Comparison of ENCODE assay signal across 15 cellular contexts in the genomic region with DNA sequence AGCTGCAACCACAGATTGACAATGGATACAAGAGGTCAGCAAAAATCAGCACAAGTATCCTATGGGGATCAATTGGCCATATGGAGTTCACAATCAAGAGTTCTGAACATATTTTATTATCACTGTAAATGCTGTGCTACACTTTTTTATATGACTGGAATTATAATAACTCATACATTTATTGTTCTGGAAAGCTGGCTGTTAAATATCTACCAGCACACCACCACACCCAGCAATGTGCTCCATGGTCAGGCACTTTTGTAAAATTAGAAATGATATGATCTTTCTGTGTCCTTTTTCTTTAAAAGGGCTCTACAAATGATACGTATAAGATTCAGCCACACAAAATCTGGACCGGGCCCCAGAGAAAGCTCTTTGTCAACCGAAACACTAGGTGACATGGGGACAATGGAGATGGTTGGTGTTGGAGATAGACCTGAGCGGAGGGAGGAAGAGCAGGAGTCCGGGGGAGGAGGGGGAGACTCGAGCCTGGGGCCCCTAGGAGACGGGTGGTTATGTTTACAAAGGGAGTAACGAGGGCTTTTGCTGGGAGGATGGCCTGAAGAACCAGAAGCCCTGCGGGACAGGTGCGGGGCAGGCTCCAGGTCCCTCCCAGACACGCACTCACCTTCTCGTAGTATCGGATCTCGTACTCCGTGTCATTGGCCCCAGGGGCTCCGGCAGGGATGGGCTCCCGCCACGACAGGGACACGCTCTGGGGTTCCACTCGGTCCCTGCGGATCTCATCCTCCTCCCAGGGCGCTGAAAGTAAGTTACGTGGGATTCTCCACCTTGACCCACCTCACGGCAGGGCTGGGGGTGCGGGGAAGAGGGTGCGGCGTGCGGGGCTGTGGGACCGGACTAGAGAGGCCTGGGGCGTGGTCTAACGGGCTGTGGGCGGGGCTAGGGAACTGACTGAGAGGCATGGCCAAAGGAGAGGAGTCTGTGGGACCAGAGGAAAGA. TPM values are rescaled to one million over a fixed set of nuclear protein-coding genes. Genes with fewer than 3 reads are reported as not detected.
DNase-seq lines count a peak whose midpoint lies in the region; ATAC-seq and TF ChIP-seq lines count a peak whose summit lies in the region.
"Had no signal": no experiment of that assay in that cellular context is flagged by ENCODE, and none has a peak within 500 bp of the region (broad histone marks: within the 10 kb centered on the region; RNA-seq: fewer than 3 reads in every experiment).

No MANE protein-coding gene starts in this region.

- H3K9me3 Mint-ChIP-seq in natural killer cell: no peaks in the 10 kb centered on the region
- H3K9me3 Mint-ChIP-seq in natural killer cell treated with Interleukin-12 subunit alpha and Interleukin-12 subunit beta and Interleukin-15 and Interleukin-18, amount 100 ng/mL, for 72 hours: no peaks in the 10 kb centered on the region

- peaks cover 27 to 44% of the 10 kb centered on the region in 2 donors for H3K27me3 Mint-ChIP-seq in natural killer cell (ENCODE audit: low read depth in 2 of 2)
- peaks cover 31 to 41% of the 10 kb centered on the region in 2 donors for H3K27me3 Mint-ChIP-seq in natural killer cell treated with Interleukin-12 subunit alpha and Interleukin-12 subunit beta and Interleukin-15 and Interleukin-18, amount 100 ng/mL, for 72 hours

- H3K4me1 ChIP-seq in colonic mucosa (peaks cover 4% of the 10 kb centered on the region), upper lobe of right lung (no peaks in the 10 kb centered on the region), testis (no peaks in the 10 kb centered on the region)

- H3K27me3 ChIP-seq in colonic mucosa (no peaks in the 10 kb centered on the region), upper lobe of right lung (peaks cover 18% of the 10 kb centered on the region), testis (no peaks in the 10 kb centered on the region)
- H3K27me3 ChIP-seq: ovary had no signal

- intact Hi-C loops in natural killer cell (cut with micrococcal nuclease) (no loop called here), colonic mucosa (cut with DNase I) (loop anchor here (10.0 kb wide), 1 partner anchor 70 kb away; a partner anchor contains a TSS), left colon (cut with DNase I, micrococcal nuclease) (no loop called here), upper lobe of right lung (cut with DNase I) (no loop called here), testis (cut with DNase I; ENCODE audit: low total_unique reads) (no loop called here)

- DNase-seq in natural killer cell: no peak
- DNase-seq in natural killer cell treated with Interleukin-12 subunit alpha and Interleukin-12 subunit beta and Interleukin-15 and Interleukin-18, amount 100 ng/mL, for 72 hours (ENCODE audit: low spot score): no peak
- DNase-seq in colonic mucosa: peak; percentile 96
- DNase-seq in left colon: peak; percentile 89 to 93
- no peak for DNase-seq in upper lobe of right lung
- DNase-seq in stimulated activated naive CD4-positive, alpha-beta T cell treated with Interleukin-2 at 50 U/mL for 16 hours (lab: John Stamatoyannopoulos, UW): no peak
- no peak for DNase-seq in testis
- DNase-seq: activated CD4-positive, CD25-positive, alpha-beta regulatory T cell treated with anti-CD3 and anti-CD28 coated beads, Interleukin-2, amount 50 U/mL, for 72 hours; activated effector memory CD4-positive, alpha-beta T cell treated with Interleukin-2 at 50 U/mL for 16 hours; NCI-H1105; NCI-H446; ovary had no signal

- H3K36me3 ChIP-seq in colonic mucosa: no peaks in the 10 kb centered on the region
- H3K36me3 ChIP-seq in upper lobe of right lung: no peaks in the 10 kb centered on the region
- no peaks in the 10 kb centered on the region for H3K36me3 ChIP-seq in testis (ENCODE audit: low read depth, missing control alignments)
- H3K36me3 ChIP-seq: ovary had no signal

- H3K4me1 Mint-ChIP-seq in natural killer cell: no peaks in the 10 kb centered on the region
- no peaks in the 10 kb centered on the region for H3K4me1 Mint-ChIP-seq in natural killer cell treated with Interleukin-12 subunit alpha and Interleukin-12 subunit beta and Interleukin-15 and Interleukin-18, amount 100 ng/mL, for 72 hours (ENCODE audit: low read depth in 2 of 2)
- H3K4me1 Mint-ChIP-seq: memory B cell had no signal

- no peak for TF ChIP-seq POLR2A in testis (IDR thresholded peaks at IDR 0.05)

- WGBS in testis, 2 donors: 13 to 24% methylated on average over 19 to 32 of the region's 32 CpGs

- peak overlapping the region; percentile 92 for H3K27ac ChIP-seq in colonic mucosa
- H3K27ac ChIP-seq in upper lobe of right lung: no peak overlapping the region
- no peak overlapping the region for H3K27ac ChIP-seq in testis
- H3K27ac ChIP-seq: ovary had no signal

- H3K9me3 ChIP-seq in colonic mucosa (no peaks in the 10 kb centered on the region), upper lobe of right lung (no peaks in the 10 kb centered on the region), testis (no peaks in the 10 kb centered on the region)
- H3K9me3 ChIP-seq: ovary had no signal

- TF ChIP-seq CTCF in natural killer cell (IDR thresholded peaks at IDR 0.05) (no peak), colonic mucosa (IDR thresholded peaks at IDR 0.05) (no peak), upper lobe of right lung (IDR thresholded peaks at IDR 0.05) (no peak), testis (IDR thresholded peaks at IDR 0.05) (no peak)

- H3K4me3 ChIP-seq in colonic mucosa: peak overlapping the region; percentile 48
- H3K4me3 ChIP-seq in upper lobe of right lung: no peak overlapping the region
- no peak overlapping the region for H3K4me3 ChIP-seq in testis
- H3K4me3 ChIP-seq: ovary had no signal

- H3K27ac Mint-ChIP-seq in natural killer cell: no peak overlapping the region
- no peak overlapping the region for H3K27ac Mint-ChIP-seq in natural killer cell treated with Interleukin-12 subunit alpha and Interleukin-12 subunit beta and Interleukin-15 and Interleukin-18, amount 100 ng/mL, for 72 hours
- H3K27ac Mint-ChIP-seq: memory B cell had no signal

- peak overlapping the region; percentile 44 to 76 for H3K9ac ChIP-seq in colonic mucosa (ENCODE audit: low read depth in 2 of 2, low read length in 2 of 2)

- H3K36me3 Mint-ChIP-seq in natural killer cell: no peaks in the 10 kb centered on the region
- no peaks in the 10 kb centered on the region for H3K36me3 Mint-ChIP-seq in natural killer cell treated with Interleukin-12 subunit alpha and Interleukin-12 subunit beta and Interleukin-15 and Interleukin-18, amount 100 ng/mL, for 72 hours
- H3K36me3 Mint-ChIP-seq: IgD-negative memory B cell had no signal

- ATAC-seq in natural killer cell (no peak), left colon (peak; percentile 77), upper lobe of right lung (peak; percentile 46), GM18868 (IDR thresholded peaks at IDR 0.05; ENCODE audit: unreplicated experiment) (no peak)
- ATAC-seq in natural killer cell treated with Interleukin-12 subunit alpha and Interleukin-12 subunit beta and Interleukin-15 and Interleukin-18, amount 100 ng/mL, for 72 hours: no peak

- peak overlapping the region; percentile 45 for H3K4me3 Mint-ChIP-seq in natural killer cell
- H3K4me3 Mint-ChIP-seq in natural killer cell treated with Interleukin-12 subunit alpha and Interleukin-12 subunit beta and Interleukin-15 and Interleukin-18, amount 100 ng/mL, for 72 hours: no peak overlapping the region
- H3K4me3 Mint-ChIP-seq: IgD-negative memory B cell, memory B cell had no signal

RNA-seq across cellular contexts. Expression of a gene that starts 30.0 kb away (rescaled TPM):
- total RNA-seq in natural killer cell: not detected
- total RNA-seq in natural killer cell treated with Interleukin-12 subunit alpha and Interleukin-12 subunit beta and Interleukin-15 and Interleukin-18, amount 100 ng/mL, for 72 hours: not detected
- total RNA-seq in colonic mucosa: 10 to 100 TPM; 26.1 to 29.6 TPM
- 10 to 100 TPM; 49.2 to 62.5 TPM for total RNA-seq in left colon
- 1.4 TPM for total RNA-seq in upper lobe of right lung
- 10 to 100 TPM; 55.3 to 71.7 TPM for total RNA-seq in testis
- 64.2 TPM for polyA plus RNA-seq in testis (ENCODE audit: insufficient read depth, low read depth, low replicate concordance)
- polyA plus RNA-seq: IgD-negative memory B cell had no signal

RNA-seq across cellular contexts. Expression of a gene that starts 42.6 kb away (rescaled TPM):
- total RNA-seq in natural killer cell (1 to 10 TPM; 1.6 to 3.3 (median 2.2) TPM), colonic mucosa (10 to 100 TPM; 14.9 to 44.5 TPM), left colon (10 to 100 TPM in 1 of 2 donors, 1 to 10 TPM in 1; 7.9 to 10.2 TPM), upper lobe of right lung (0.78 TPM), testis (10 to 100 TPM; 21.0 to 28.1 TPM)
- total RNA-seq in natural killer cell treated with Interleukin-12 subunit alpha and Interleukin-12 subunit beta and Interleukin-15 and Interleukin-18, amount 100 ng/mL, for 72 hours: 10 to 100 TPM; 29.8 to 60.4 TPM
- 52.4 TPM for polyA plus RNA-seq in testis (ENCODE audit: insufficient read depth, low read depth, low replicate concordance)

RNA-seq across cellular contexts. Expression of a gene that starts 58.7 kb away (rescaled TPM):
- 1 to 10 TPM; 1.6 to 3.8 (median 2.4) TPM for total RNA-seq in natural killer cell
- 1 to 10 TPM; 2.8 to 9.0 TPM for total RNA-seq in natural killer cell treated with Interleukin-12 subunit alpha and Interleukin-12 subunit beta and Interleukin-15 and Interleukin-18, amount 100 ng/mL, for 72 hours
- 10 to 100 TPM in 1 of 2 donors, 1 to 10 TPM in 1; 6.6 to 18.2 TPM for total RNA-seq in colonic mucosa
- total RNA-seq in left colon: 1 to 10 TPM; 7.0 to 7.6 TPM
- 6.9 TPM for total RNA-seq in upper lobe of right lung
- 10 to 100 TPM in 1 of 2 donors, 1 to 10 TPM in 1; 7.9 to 11.0 TPM for total RNA-seq in testis
- 6.9 TPM for polyA plus RNA-seq in testis (ENCODE audit: insufficient read depth, low read depth, low replicate concordance)

Comparison
In these comparisons a context has a peak if more than half of its experiments do, and no peak if none do; other contexts are left out.
1. ATAC-seq: peak in left colon (single experiment) and upper lobe of right lung (single experiment); none in natural killer cell (0 of 3), natural killer cell treated with Interleukin-12 subunit alpha and Interleukin-12 subunit beta and Interleukin-15 and Interleukin-18, amount 100 ng/mL, for 72 hours (0 of 2) and GM18868 (single experiment).
2. DNase-seq: peak in colonic mucosa (single experiment) and left colon (2 of 2); none in natural killer cell (single experiment), natural killer cell treated with Interleukin-12 subunit alpha and Interleukin-12 subunit beta and Interleukin-15 and Interleukin-18, amount 100 ng/mL, for 72 hours (single experiment), upper lobe of right lung (single experiment), stimulated activated naive CD4-positive, alpha-beta T cell treated with Interleukin-2 at 50 U/mL for 16 hours (single experiment) and testis (single experiment).
3. RNA of a gene that starts 30.0 kb away (total RNA-seq): 55.3 to 71.7 TPM in testis, 49.2 to 62.5 TPM in left colon and 26.1 to 29.6 TPM in colonic mucosa; 1.4 TPM in upper lobe of right lung (single experiment), not detected in natural killer cell and not detected in natural killer cell treated with Interleukin-12 subunit alpha and Interleukin-12 subunit beta and Interleukin-15 and Interleukin-18, amount 100 ng/mL, for 72 hours; every median in the first group is over 10 times any median in the second.